In the genomic region with DNA sequence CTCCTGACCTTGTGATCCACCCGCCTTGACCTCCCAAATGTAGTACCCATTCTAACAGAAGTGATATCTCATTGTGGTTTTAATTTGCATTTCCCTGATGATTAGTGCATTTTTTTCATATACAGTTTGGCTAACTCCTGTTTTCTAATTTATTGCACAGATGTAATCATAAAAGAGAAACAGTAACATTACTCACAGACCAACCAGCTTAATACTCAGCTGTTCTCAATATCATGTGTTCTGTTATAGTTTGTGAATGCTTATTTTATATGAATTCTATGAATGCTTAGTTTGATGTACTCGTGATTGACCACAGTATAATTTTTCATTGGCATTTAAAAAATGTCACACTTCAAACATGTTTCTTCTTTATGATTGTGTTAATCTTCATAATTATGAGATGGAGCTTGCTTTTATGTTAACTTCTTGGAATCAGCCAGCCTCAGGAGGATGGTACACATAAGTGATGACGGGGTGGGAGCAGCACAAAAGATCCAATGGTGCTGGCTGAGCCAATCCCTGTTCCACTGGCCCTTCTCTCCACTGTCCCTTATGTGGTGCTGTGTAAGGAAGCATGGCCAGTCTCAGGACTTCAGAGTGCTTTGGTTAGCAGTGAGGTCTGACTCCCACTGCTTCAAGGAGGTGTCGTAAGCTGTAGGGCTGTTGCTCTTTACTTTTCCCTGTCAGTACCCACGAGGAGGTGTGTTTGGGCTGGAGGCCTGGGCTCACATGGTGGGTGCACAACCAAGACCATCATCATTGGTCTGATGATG, we compare ENCODE assay signal across 24 cellular contexts.
DNase-seq lines count a peak whose midpoint lies in the region; ATAC-seq, FAIRE-seq and TF ChIP-seq lines count a peak whose summit lies in the region.
"Had no signal": no experiment of that assay in that cellular context is flagged by ENCODE, and none has a peak within 500 bp of the region (broad histone marks: within the 10 kb centered on the region; RNA-seq: fewer than 3 reads in every experiment).

No MANE protein-coding gene starts in this region.

- H3K27ac ChIP-seq in RWPE2 (ENCODE audit: poor library complexity, severe bottlenecking) = peak overlapping the region; percentile 98
- peak overlapping the region; percentile 51 for H3K27ac ChIP-seq in smooth muscle cell (ENCODE audit: low read depth)
- no peak overlapping the region for H3K27ac ChIP-seq in pancreas
- H3K27ac ChIP-seq: colonic mucosa, heart right ventricle, suprapubic skin, vagina had no signal

- peak overlapping the region; percentile 41 for H3K4me2 ChIP-seq in smooth muscle cell
- H3K4me2 ChIP-seq: SK-N-SH had no signal

- no peak for TF ChIP-seq CTCF in RWPE2 (IDR thresholded peaks at IDR 0.05; ENCODE audit: poor library complexity, severe bottlenecking)
- TF ChIP-seq CTCF in fibroblast of villous mesenchyme (IDR thresholded peaks at IDR 0.05; ENCODE audit: insufficient read depth, low read depth, low read length) = no peak
- no peak for TF ChIP-seq CTCF in smooth muscle cell (IDR thresholded peaks at IDR 0.05; ENCODE audit: borderline replicate concordance, insufficient read depth, poor library complexity, severe bottlenecking)
- TF ChIP-seq CTCF in pancreas (IDR thresholded peaks at IDR 0.05) = no peak

- no peak overlapping the region for H2AFZ ChIP-seq in smooth muscle cell (ENCODE audit: low read depth)

- H3K36me3 Mint-ChIP-seq in naive thymus-derived CD8-positive, alpha-beta T cell = peaks cover 0 to 3% (median 0%) of the 10 kb centered on the region in 3 donors
- H3K36me3 Mint-ChIP-seq: activated CD4-positive, alpha-beta memory T cell treated with anti-CD3 and anti-CD28 coated beads for 36 hours; CD8-positive, alpha-beta T cell had no signal

- no peak overlapping the region for H3K4me3 Mint-ChIP-seq in naive thymus-derived CD8-positive, alpha-beta T cell
- H3K4me3 Mint-ChIP-seq: activated CD4-positive, alpha-beta memory T cell treated with anti-CD3 and anti-CD28 coated beads for 36 hours; CD8-positive, alpha-beta T cell; natural killer cell had no signal

- intact Hi-C loops in Right ventricle myocardium inferior (cut with DNase I) (no loop called here), pancreas (cut with DNase I) (no loop called here)

- H3K4me3 ChIP-seq in RWPE2 (ENCODE audit: severe bottlenecking) (no peak overlapping the region), fibroblast of villous mesenchyme (ENCODE audit: low read depth, low read length) (no peak overlapping the region), smooth muscle cell (no peak overlapping the region), pancreas (no peak overlapping the region)
- H3K4me3 ChIP-seq: colonic mucosa, GM12878, heart right ventricle, suprapubic skin, vagina had no signal

- H3K27me3 ChIP-seq in RWPE2 (ENCODE audit: insufficient read depth, poor library complexity, severe bottlenecking) (no peaks in the 10 kb centered on the region), smooth muscle cell (ENCODE audit: low read depth) (no peaks in the 10 kb centered on the region), pancreas (no peaks in the 10 kb centered on the region)
- H3K27me3 ChIP-seq: colonic mucosa, heart right ventricle, suprapubic skin, vagina had no signal

- no peak overlapping the region for H3K27ac Mint-ChIP-seq in naive thymus-derived CD8-positive, alpha-beta T cell
- H3K27ac Mint-ChIP-seq: activated CD4-positive, alpha-beta memory T cell treated with anti-CD3 and anti-CD28 coated beads for 36 hours; CD8-positive, alpha-beta T cell; natural killer cell had no signal

- no peak overlapping the region for H3K9ac ChIP-seq in smooth muscle cell (ENCODE audit: low read depth)
- H3K9ac ChIP-seq: SK-N-SH had no signal

- H3K27me3 Mint-ChIP-seq in naive thymus-derived CD8-positive, alpha-beta T cell = no peaks in the 10 kb centered on the region
- H3K27me3 Mint-ChIP-seq: activated CD4-positive, alpha-beta memory T cell treated with anti-CD3 and anti-CD28 coated beads for 36 hours had no signal

- H3K36me3 ChIP-seq in RWPE2 (ENCODE audit: low read depth) (peaks cover 3% of the 10 kb centered on the region; the same call in 1 of the 2 replicates), smooth muscle cell (ENCODE audit: low read depth) (peaks cover 4% of the 10 kb centered on the region), pancreas (no peaks in the 10 kb centered on the region)
- H3K36me3 ChIP-seq: colonic mucosa, suprapubic skin, vagina had no signal

- no peak for DNase-seq in GM19239 (ENCODE audit: insufficient read length, low spot score)
- DNase-seq in RWPE2 (ENCODE audit: low spot score) = no peak
- DNase-seq in fibroblast of villous mesenchyme (ENCODE audit: low read depth) = peak; percentile 56
- no peak for DNase-seq in smooth muscle cell (lab: John Stamatoyannopoulos, UW; ENCODE audit: unreplicated experiment)
- DNase-seq in Right ventricle myocardium inferior (ENCODE audit: missing footprints) = no peak
- DNase-seq in pancreas = no peak
- DNase-seq in naive thymus-derived CD8-positive, alpha-beta T cell = no peak
- DNase-seq: activated CD4-positive, alpha-beta memory T cell treated with anti-CD3 and anti-CD28 coated beads for 36 hours; activated CD4-positive, CD25-positive, alpha-beta regulatory T cell; activated effector memory CD4-positive, alpha-beta T cell treated with anti-CD3 and anti-CD28 coated beads, Interleukin-2, amount 50 U/mL, for 16 hours; CD8-positive, alpha-beta T cell; colonic mucosa; DMS53; heart right ventricle; natural killer cell; NCI-H1436 treated with DMSO at 0.1 percent for 48 hours; NCI-H526; SK-N-SH; T-helper 9 cell had no signal

- peaks cover 6 to 16% (median 9%) of the 10 kb centered on the region in 4 donors for H3K4me1 Mint-ChIP-seq in naive thymus-derived CD8-positive, alpha-beta T cell

- H3K79me2 ChIP-seq in smooth muscle cell (ENCODE audit: low read depth) = peaks cover 96% of the 10 kb centered on the region

- H4K20me1 ChIP-seq in smooth muscle cell (ENCODE audit: low read depth) = no peaks in the 10 kb centered on the region

- 76% methylated on average over 5 of the region's 5 CpGs for WGBS in smooth muscle cell (ENCODE audit: low lambda C conversion rate)
- 90 to 91% methylated on average over 5 of the region's 5 CpGs for WGBS in pancreas, 2 donors

- H3K4me1 ChIP-seq in RWPE2 (ENCODE audit: insufficient read depth, poor library complexity, severe bottlenecking) (peaks cover 40% of the 10 kb centered on the region), smooth muscle cell (ENCODE audit: low read depth) (peaks cover 32% of the 10 kb centered on the region), pancreas (peaks cover 9 to 16% (median 11%) of the 10 kb centered on the region in 3 donors)
- H3K4me1 ChIP-seq: colonic mucosa, suprapubic skin, vagina had no signal

- ATAC-seq in RWPE2 (ENCODE audit: low read depth) (no peak), Right ventricle myocardium inferior (no peak), pancreas (no peak)
- ATAC-seq in naive thymus-derived CD8-positive, alpha-beta T cell = no peak
- ATAC-seq: CD8-positive, alpha-beta T cell; GM12878; heart right ventricle; natural killer cell; sciatic nerve had no signal

- peaks cover 0 to 8% (median 0%) of the 10 kb centered on the region in 9 donors for H3K9me3 Mint-ChIP-seq in naive thymus-derived CD8-positive, alpha-beta T cell
- H3K9me3 Mint-ChIP-seq: activated CD4-positive, alpha-beta memory T cell treated with anti-CD3 and anti-CD28 coated beads for 36 hours; CD8-positive, alpha-beta T cell had no signal

- FAIRE-seq in GM19239 (lab: Jason Lieb, UNC) (peak; percentile 49), pancreas (lab: Jason Lieb, UNC) (no peak)
- FAIRE-seq: GM12878, RCC 7860 had no signal

- peaks cover 19% of the 10 kb centered on the region for H3F3A ChIP-seq in smooth muscle cell (ENCODE audit: low read depth)

- peaks cover 3% of the 10 kb centered on the region for H3K9me3 ChIP-seq in RWPE2 (ENCODE audit: severe bottlenecking)
- H3K9me3 ChIP-seq in smooth muscle cell (replicated peaks; ENCODE audit: low read depth) = peaks cover 7% of the 10 kb centered on the region
- H3K9me3 ChIP-seq in pancreas = no peaks in the 10 kb centered on the region
- H3K9me3 ChIP-seq: colonic mucosa, suprapubic skin, vagina had no signal

- POLR2A ChIA-PET in naive thymus-derived CD8-positive, alpha-beta T cell (lab: Charles Lee) = no interaction called here

Comparison
In these comparisons a context has a peak if more than half of its experiments do, and no peak if none do; other contexts are left out.
1. H3K27ac ChIP-seq: peak in RWPE2 (single experiment) and smooth muscle cell (single experiment); none in pancreas (0 of 4).